1 cellular context compared by ENCODE assay signal in the genomic region with DNA sequence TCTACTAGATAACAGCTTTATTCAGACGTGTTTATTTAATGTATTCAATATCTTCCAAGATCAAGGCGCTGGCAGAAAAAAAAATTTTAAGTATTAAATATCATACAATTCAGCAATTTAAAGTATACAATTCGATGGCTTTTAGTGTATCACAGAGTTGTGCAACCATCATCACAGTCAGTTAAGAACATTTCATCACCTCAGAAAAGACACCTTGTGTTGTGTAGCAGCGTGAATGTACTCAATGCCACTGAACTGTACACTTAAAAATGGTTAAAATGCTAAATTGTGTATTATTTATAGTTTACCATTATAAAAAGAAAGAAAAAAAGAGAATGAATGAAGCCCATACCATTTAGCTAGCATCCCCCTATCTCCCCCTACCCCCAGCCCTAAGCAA.
TF ChIP-seq lines count a peak whose summit lies in the region.

No MANE protein-coding gene starts in this region.

TF ChIP-seq in SK-N-SH treated with all-trans-retinoic acid at 6 μM for 48 hours, 23 proteins besides CTCF, POLR2A, EP300 and RAD21 (continued from another document):
- TF ChIP-seq, protein P1, sequence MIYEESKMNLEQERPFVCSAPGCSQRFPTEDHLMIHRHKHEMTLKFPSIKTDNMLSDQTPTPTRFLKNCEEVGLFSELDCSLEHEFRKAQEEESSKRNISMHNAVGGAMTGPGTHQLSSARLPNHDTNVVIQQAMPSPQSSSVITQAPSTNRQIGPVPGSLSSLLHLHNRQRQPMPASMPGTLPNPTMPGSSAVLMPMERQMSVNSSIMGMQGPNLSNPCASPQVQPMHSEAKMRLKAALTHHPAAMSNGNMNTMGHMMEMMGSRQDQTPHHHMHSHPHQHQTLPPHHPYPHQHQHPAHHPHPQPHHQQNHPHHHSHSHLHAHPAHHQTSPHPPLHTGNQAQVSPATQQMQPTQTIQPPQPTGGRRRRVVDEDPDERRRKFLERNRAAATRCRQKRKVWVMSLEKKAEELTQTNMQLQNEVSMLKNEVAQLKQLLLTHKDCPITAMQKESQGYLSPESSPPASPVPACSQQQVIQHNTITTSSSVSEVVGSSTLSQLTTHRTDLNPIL (CRISPR knock-in tag; IDR thresholded peaks at IDR 0.05; ENCODE audit: low read depth) = no peak
- TF ChIP-seq BACH2 (CRISPR knock-in tag; IDR thresholded peaks at IDR 0.05; ENCODE audit: borderline replicate concordance) = no peak
- no peak for TF ChIP-seq ESRRG (CRISPR knock-in tag; IDR thresholded peaks at IDR 0.05)
- TF ChIP-seq TCF4 (CRISPR knock-in tag; IDR thresholded peaks at IDR 0.05; ENCODE audit: borderline replicate concordance) = no peak
TF ChIP-seq in SK-N-SH treated with all-trans-retinoic acid at 6 μM for 48 hours: peak in this region for 0.
